Comparison of ENCODE assay signal across 8 cellular contexts in genomic region chr3:143849854-143850549, GRCh38. TPM values are rescaled to one million over a fixed set of nuclear protein-coding genes. Genes with fewer than 3 reads are reported as not detected.
A peak's percentile ranks its signal among the peaks of the same experiment; 100 is the strongest.
DNase-seq lines count a peak whose midpoint lies in the region; ATAC-seq and TF ChIP-seq lines count a peak whose summit lies in the region.

No MANE protein-coding gene starts in this region.

- no peaks in the 10 kb centered on the region for H3K27me3 Mint-ChIP-seq in chondrocyte (ENCODE audit: low read depth)

- peak; percentile 40 to 70 for DNase-seq in NOMO-1 (lab: John Stamatoyannopoulos, UW; ENCODE audit: unreplicated experiment in 2 of 2)
- DNase-seq in NOMO-1 treated with dmso at 0.1 percent for 144 hours (lab: John Stamatoyannopoulos, UW; ENCODE audit: unreplicated experiment) = no peak
- peak; percentile 9 for DNase-seq in central memory CD4-positive, alpha-beta T cell
- DNase-seq in skeletal muscle cell (ENCODE audit: low read depth) = peak; percentile 75
- no peak for DNase-seq in NCI-H526 treated with DMSO at 0.1 percent for 48 hours (lab: John Stamatoyannopoulos, UW)
- DNase-seq in chondrocyte (ENCODE audit: low spot score) = no peak

- no peak for TF ChIP-seq CTCF in chondrocyte (IDR thresholded peaks at IDR 0.05)

- H3K4me1 Mint-ChIP-seq in chondrocyte (ENCODE audit: low read depth) = peaks cover 27% of the 10 kb centered on the region

- H3K4me3 ChIP-seq in skeletal muscle cell (ENCODE audit: low read depth, low read length) = no peak overlapping the region

- H3K9me3 Mint-ChIP-seq in chondrocyte (ENCODE audit: low read depth) = no peaks in the 10 kb centered on the region

- H3K4me3 Mint-ChIP-seq in chondrocyte (ENCODE audit: unreplicated experiment) = no peak overlapping the region

- ATAC-seq in HG03175 (IDR thresholded peaks at IDR 0.05; ENCODE audit: unreplicated experiment) = peak; percentile 39
- no peak for ATAC-seq in HG03097 (IDR thresholded peaks at IDR 0.05; ENCODE audit: low FRiP score, unreplicated experiment)

- no peak overlapping the region for H3K27ac Mint-ChIP-seq in chondrocyte (ENCODE audit: unreplicated experiment)

- H3K36me3 Mint-ChIP-seq in chondrocyte (ENCODE audit: low read depth) = no peaks in the 10 kb centered on the region

RNA-seq across cellular contexts. Expression of gene SLC9A9, which starts 1.7 kb away (rescaled TPM):
- total RNA-seq in chondrocyte = 2.5 to 5.5 TPM (median 2.6 TPM) in 3 replicates

Comparison
In these comparisons a context has a peak if more than half of its experiments do, and no peak if none do; other contexts are left out.
1. DNase-seq: peak in NOMO-1 (2 of 2), central memory CD4-positive, alpha-beta T cell (single experiment) and skeletal muscle cell (single experiment); none in NOMO-1 treated with dmso at 0.1 percent for 144 hours (single experiment), NCI-H526 treated with DMSO at 0.1 percent for 48 hours (single experiment) and chondrocyte (single experiment).